In the genomic region with DNA sequence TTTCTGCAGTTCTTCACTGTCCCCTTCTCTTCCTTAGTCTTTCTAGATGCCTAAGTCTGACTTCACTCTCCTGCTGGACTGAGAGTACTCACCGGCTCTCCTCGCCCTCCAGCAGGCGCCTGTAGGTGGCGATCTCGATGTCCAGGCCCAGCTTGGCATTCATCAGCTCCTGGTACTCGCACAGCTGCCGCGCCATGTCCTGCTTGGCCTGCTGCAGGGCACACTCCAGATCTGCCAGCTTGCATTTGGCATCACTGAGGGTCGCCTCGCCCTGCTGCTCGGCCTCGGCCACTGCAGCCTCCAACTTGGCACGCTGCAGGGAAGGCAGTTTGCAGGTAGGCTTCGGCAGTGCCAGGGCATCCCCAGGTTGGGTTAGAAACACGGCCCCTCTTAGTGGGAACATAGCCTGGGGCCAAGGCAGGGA, we compare ENCODE assay signal across 8 cellular contexts.
DNase-seq lines count a peak whose midpoint lies in the region; ATAC-seq and TF ChIP-seq lines count a peak whose summit lies in the region.

No MANE protein-coding gene starts in this region.

- TF ChIP-seq CTCF in GM10248 (IDR thresholded peaks at IDR 0.05; ENCODE audit: control extremely low read depth, extremely low read depth, low read depth, missing control alignments), result peak; percentile 21

- no peak for ATAC-seq in HG02870 (IDR thresholded peaks at IDR 0.05; ENCODE audit: unreplicated experiment)
- no peak for ATAC-seq in GM18498 (IDR thresholded peaks at IDR 0.05; ENCODE audit: unreplicated experiment)
- ATAC-seq in GM19023 (IDR thresholded peaks at IDR 0.05; ENCODE audit: unreplicated experiment), result no peak

- POLR2A ChIA-PET in GM10248 (lab: Yijun Ruan, JAX), result no interaction called here

- CTCF ChIA-PET in GM10248 (lab: Yijun Ruan, JAX), result interaction anchor here (0.9 to 1.5 kb wide), 3 partner anchors 8 to 21 kb away, joined by 3 to 4 read pairs (median 3); no protein-coding TSS in a partner anchor

- DNase-seq in GM10248 (ENCODE audit: extremely low spot score), result no peak
- DNase-seq in NAMALWA (ENCODE audit: low spot score), result peak; percentile 32
- peak; percentile 31 for DNase-seq in cerebellar cortex (ENCODE audit: low spot score)
- DNase-seq in midbrain (lab: John Stamatoyannopoulos, UW), result peak; percentile 33
- DNase-seq in GF-D8 (lab: John Stamatoyannopoulos, UW), result no peak

Comparison
In these comparisons a context has a peak if more than half of its experiments do, and no peak if none do; other contexts are left out.
1. DNase-seq: peak in NAMALWA (single experiment), cerebellar cortex (single experiment) and midbrain (single experiment); none in GM10248 (single experiment) and GF-D8 (single experiment).